Comparison of ENCODE assay signal across 8 cellular contexts in the genomic region with DNA sequence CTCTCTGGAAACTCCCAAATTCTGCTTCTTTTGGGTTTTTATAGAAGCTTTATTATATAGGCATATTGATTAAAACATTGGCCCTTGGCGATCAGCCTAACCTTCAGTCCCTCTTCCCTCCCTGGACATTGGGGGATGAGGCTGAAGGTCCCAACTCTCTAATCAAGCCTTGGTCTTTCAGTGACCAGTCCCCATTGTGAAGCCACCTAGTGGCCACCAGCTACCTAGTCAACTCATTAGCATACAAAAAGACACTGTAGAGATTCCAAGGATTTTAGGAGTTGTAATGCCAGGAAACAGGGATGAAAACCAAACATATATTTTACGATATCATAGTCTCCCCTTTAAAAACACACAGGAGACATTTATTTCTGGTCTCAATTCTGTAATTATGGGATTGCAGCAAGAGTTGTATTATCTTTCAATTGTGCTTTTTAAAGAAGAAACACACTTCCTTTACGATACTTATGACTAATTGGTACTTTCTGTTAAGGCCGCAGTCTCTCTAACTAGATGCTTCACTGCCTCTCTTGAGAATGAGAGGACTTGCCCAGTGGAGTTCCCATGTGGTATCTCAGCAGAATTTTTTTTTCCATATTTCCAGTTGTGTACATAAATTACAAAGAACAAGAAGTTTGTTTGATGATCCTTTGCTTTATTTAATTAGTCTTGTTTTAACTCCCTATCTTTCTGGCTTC. TPM values are rescaled to one million over a fixed set of nuclear protein-coding genes. Genes with fewer than 3 reads are reported as not detected.
A peak's percentile ranks its signal among the peaks of the same experiment; 100 is the strongest.
DNase-seq lines count a peak whose midpoint lies in the region; ATAC-seq and TF ChIP-seq lines count a peak whose summit lies in the region.

No MANE protein-coding gene starts in this region.

- no peaks in the 10 kb centered on the region for H3K9me2 ChIP-seq in PC-9 (ENCODE audit: insufficient read depth)

- no peaks in the 10 kb centered on the region for H3K9me3 ChIP-seq in PC-9 (ENCODE audit: insufficient read depth, low read depth)
- H3K9me3 ChIP-seq in spleen, result no peaks in the 10 kb centered on the region

- no peaks in the 10 kb centered on the region for H3K36me3 ChIP-seq in PC-9 (ENCODE audit: low read depth)
- no peaks in the 10 kb centered on the region for H3K36me3 ChIP-seq in spleen

- intact Hi-C loops in PC-9 (cut with micrococcal nuclease; ENCODE audit: unreplicated experiment), result no loop called here
- intact Hi-C loops in spleen (cut with DNase I; ENCODE audit: low total_unique reads), result no loop called here

- TF ChIP-seq CTCF in PC-9 (conservative IDR thresholded peaks at IDR 0.05), result peak; percentile 67; the same call in 1 of the 2 replicates
- TF ChIP-seq CTCF in fibroblast of pulmonary artery (IDR thresholded peaks at IDR 0.05; ENCODE audit: low read length, missing control alignments), result peak; percentile 68
- TF ChIP-seq CTCF in spleen (IDR thresholded peaks at IDR 0.05 in 8 of 11, conservative IDR thresholded peaks at IDR 0.05 in 3 of 11), result peak in 10 of 11 experiments; percentile 10 to 66 (median 47)

- peak; percentile 20 for DNase-seq in Daoy (ENCODE audit: low read depth)
- peak in 1 of 2 experiments; percentile 2 for DNase-seq in PC-9
- peak; percentile 21 for DNase-seq in fibroblast of pulmonary artery (ENCODE audit: low read depth)
- DNase-seq in spleen, result no peak
- DNase-seq in activated CD8-positive, alpha-beta memory T cell treated with anti-CD3 and anti-CD28 coated beads for 24 hours, result no peak
- no peak for DNase-seq in activated effector memory CD4-positive, alpha-beta T cell treated with Interleukin-2 at 50 U/mL for 16 hours

- no peak overlapping the region for H3K4me2 ChIP-seq in PC-9

- H3K4me1 ChIP-seq in PC-9 (replicated peaks; ENCODE audit: insufficient read depth) (no peaks in the 10 kb centered on the region), spleen (no peaks in the 10 kb centered on the region)

- H3K79me2 ChIP-seq in PC-9 (ENCODE audit: low read depth), result no peaks in the 10 kb centered on the region

- no peak overlapping the region for H2AFZ ChIP-seq in PC-9

- no peaks in the 10 kb centered on the region for H4K20me1 ChIP-seq in PC-9 (ENCODE audit: insufficient read depth)

- BruUV-seq in PC-9 (replicated peaks; lab: Mats Ljungman, UMichigan), result no TSS peak

- POLR2A ChIA-PET in PC-9 (lab: Charles Lee; ENCODE audit: unreplicated experiment), result no interaction called here

- H3K27me3 ChIP-seq in PC-9 (ENCODE audit: insufficient read depth, low read depth) (no peaks in the 10 kb centered on the region), spleen (replicated peaks in 1 of 7) (no peaks in the 10 kb centered on the region)

- H3F3A ChIP-seq in PC-9 (ENCODE audit: insufficient read depth, low read depth), result no peaks in the 10 kb centered on the region

- no peak for TF ChIP-seq POLR2A in spleen (IDR thresholded peaks at IDR 0.05)

- H3K4me3 ChIP-seq in PC-9 (no peak overlapping the region), fibroblast of pulmonary artery (replicated peaks; ENCODE audit: low read depth, low read length) (no peak overlapping the region), spleen (no peak overlapping the region)

- CTCF ChIA-PET in PC-9 (lab: Charles Lee), result interaction anchor here (0.6 kb wide), 1 partner anchor 62 kb away, joined by 14 read pairs; no protein-coding TSS in a partner anchor

- H3K27ac ChIP-seq in PC-9, result no peak overlapping the region
- no peak overlapping the region for H3K27ac ChIP-seq in spleen

- ATAC-seq in GM18907 (IDR thresholded peaks at IDR 0.05; ENCODE audit: unreplicated experiment) (peak; percentile 100), HG03025 (IDR thresholded peaks at IDR 0.05; ENCODE audit: low FRiP score, unreplicated experiment) (peak; percentile 100)

- WGBS in spleen, 5 donors, result 49 to 65% (median 61%) methylated on average over 4 of the region's 4 CpGs

RNA-seq across cellular contexts. Expression of gene WDR17, which starts 58.2 kb away (rescaled TPM):
- total RNA-seq in Daoy (2014; rRNA removed; shearing (Covaris generic)), result 4.2 and 6.6 TPM in 2 replicates
- total RNA-seq in PC-9 (2021) (2.2 and 2.3 TPM in 2 replicates), spleen (1 to 10 TPM; 1.4 to 4.7 (median 3.7) TPM)
- polyA plus RNA-seq in spleen, result 1 to 10 TPM in 2 of 3 donors, under 1 TPM in 1; 0.55 to 1.3 (median 1.3) TPM

Comparison
In these comparisons a context has a peak if more than half of its experiments do, and no peak if none do; other contexts are left out.
1. DNase-seq: peak in Daoy (single experiment) and fibroblast of pulmonary artery (single experiment); none in spleen (single experiment), activated CD8-positive, alpha-beta memory T cell treated with anti-CD3 and anti-CD28 coated beads for 24 hours (single experiment) and activated effector memory CD4-positive, alpha-beta T cell treated with Interleukin-2 at 50 U/mL for 16 hours (single experiment).
2. Peak in every context shown above with its lines, with median percentiles within 50 percentile points of each other: CTCF ChIP-seq.